Comparison of ENCODE assay signal across 13 cellular contexts in genomic region chr18:12989397-12990127, GRCh38. TPM values are rescaled to one million over a fixed set of nuclear protein-coding genes. Genes with fewer than 3 reads are reported as not detected.
DNase-seq lines count a peak whose midpoint lies in the region; ATAC-seq, FAIRE-seq and TF ChIP-seq lines count a peak whose summit lies in the region.
"Had no signal": no experiment of that assay in that cellular context is flagged by ENCODE, and none has a peak within 500 bp of the region (broad histone marks: within the 10 kb centered on the region; RNA-seq: fewer than 3 reads in every experiment).

No MANE protein-coding gene starts in this region.

- H3K4ac ChIP-seq in mesendoderm (ENCODE audit: low read depth, low read length): no peak overlapping the region

- no peak overlapping the region for H3K23ac ChIP-seq in mesendoderm (ENCODE audit: low read length)

- no peak for ATAC-seq in WTC11
- no peak for ATAC-seq in HG02870 (IDR thresholded peaks at IDR 0.05; ENCODE audit: unreplicated experiment)
- no peak for ATAC-seq in GM21367 (IDR thresholded peaks at IDR 0.05; ENCODE audit: unreplicated experiment)

- H3K9me3 ChIP-seq in BLaER1: no peaks in the 10 kb centered on the region; the same call in 1 of the 2 replicates
- H3K9me3 ChIP-seq: prostate gland had no signal

- no peaks in the 10 kb centered on the region for H3K27me3 Mint-ChIP-seq in WTC11 (ENCODE audit: low read depth)

- H3K9me3 Mint-ChIP-seq in WTC11: no peaks in the 10 kb centered on the region

- H3K9ac ChIP-seq in BLaER1 (no peak overlapping the region), mesendoderm (ENCODE audit: low read length) (no peak overlapping the region)

- no peaks in the 10 kb centered on the region for H3K27me3 ChIP-seq in BLaER1
- no peaks in the 10 kb centered on the region for H3K27me3 ChIP-seq in mesendoderm (ENCODE audit: insufficient read depth, low read length, poor library complexity)

- peak overlapping the region; percentile 95 for H3K4me3 Mint-ChIP-seq in WTC11

- CTCF ChIA-PET in WTC11 (lab: Charles Lee): interaction anchor here (0.6 to 1.0 kb wide), 2 partner anchors 15 to 24 kb away, joined by 3 to 4 read pairs; no protein-coding TSS in a partner anchor

- peaks cover 6% of the 10 kb centered on the region for H3K79me1 ChIP-seq in mesendoderm (ENCODE audit: low read length)

- no peak for TF ChIP-seq CTCF in WTC11 (IDR thresholded peaks at IDR 0.05)

- no CpG with 5 or more reads among the region's 8 CpGs for WGBS in mesendoderm (ENCODE audit: extremely low coverage, insufficient coverage, low lambda C conversion rate)

- H4K5ac ChIP-seq in mesendoderm (ENCODE audit: low read length): no peak overlapping the region

- peak overlapping the region; percentile 29 for H2BK120ac ChIP-seq in mesendoderm (ENCODE audit: low read depth, low read length)

- peaks cover 5% of the 10 kb centered on the region for H3K36me3 Mint-ChIP-seq in WTC11

- FAIRE-seq in GM19239 (lab: Jason Lieb, UNC): peak; percentile 42

- no peak overlapping the region for H2AK5ac ChIP-seq in mesendoderm (ENCODE audit: low read length)

- H4K20me1 ChIP-seq in BLaER1: peaks cover 28% of the 10 kb centered on the region

- no peak overlapping the region for H3K4me3 ChIP-seq in BLaER1
- no peak overlapping the region for H3K4me3 ChIP-seq in mesendoderm (ENCODE audit: low read length)

- H3K36me3 ChIP-seq in BLaER1: peaks cover 29% of the 10 kb centered on the region; the same call in 1 of the 2 replicates
- H3K36me3 ChIP-seq in mesendoderm (ENCODE audit: control insufficient read depth, insufficient read depth, low read length): peaks cover 1% of the 10 kb centered on the region
- H3K36me3 ChIP-seq: prostate gland had no signal

- peak overlapping the region; percentile 96 for H3K27ac Mint-ChIP-seq in WTC11

- peak overlapping the region; percentile 28 for H3K56ac ChIP-seq in mesendoderm (ENCODE audit: low read length)

- H3K4me1 Mint-ChIP-seq in WTC11: peaks cover 13% of the 10 kb centered on the region

- H2BK5ac ChIP-seq in mesendoderm (ENCODE audit: low read length): no peak overlapping the region

- H3K4me2 ChIP-seq in BLaER1 (peak overlapping the region; percentile 95; the same call in 1 of the 2 replicates), mesendoderm (ENCODE audit: low read length) (no peak overlapping the region)

- POLR2A ChIA-PET in WTC11 (lab: Charles Lee): no interaction called here

- no peak overlapping the region for H4K8ac ChIP-seq in mesendoderm (ENCODE audit: low read depth, low read length)

- H3K79me2 ChIP-seq in mesendoderm (ENCODE audit: control insufficient read depth, insufficient read depth, low read length): peaks cover 25% of the 10 kb centered on the region

- no peak overlapping the region for H3K18ac ChIP-seq in mesendoderm (ENCODE audit: low read length)

- no peak for DNase-seq in GM19239 (ENCODE audit: insufficient read length, low spot score)
- no peak for DNase-seq in WTC11 (ENCODE audit: low spot score)
- DNase-seq in mesendoderm: peak; percentile 60
- DNase-seq in NCI-H524 (lab: John Stamatoyannopoulos, UW): no peak
- DNase-seq in activated effector memory CD4-positive, alpha-beta T cell treated with anti-CD3 and anti-CD28 coated beads, Interleukin-2, amount 50 U/mL, for 16 hours: no peak
- DNase-seq: DMS79; effector CD8-positive, alpha-beta T cell; NCI-H2107; SIG-M5 had no signal

- peaks cover 28% of the 10 kb centered on the region for H3K4me1 ChIP-seq in BLaER1
- peaks cover 23% of the 10 kb centered on the region for H3K4me1 ChIP-seq in mesendoderm (ENCODE audit: control insufficient read depth, low read depth, low read length)

- H3K27ac ChIP-seq in BLaER1 (no peak overlapping the region), mesendoderm (ENCODE audit: low read depth, low read length) (peak overlapping the region; percentile 88)

- H2BK15ac ChIP-seq in mesendoderm (replicated peaks; ENCODE audit: low read depth): no peak overlapping the region

TF ChIP-seq in WTC11, 78 proteins besides CTCF, POLR2A, EP300 and RAD21 (continues in another document):
- TF ChIP-seq OVOL2 (CRISPR knock-in tag; IDR thresholded peaks at IDR 0.05; ENCODE audit: borderline replicate concordance): no peak
- no peak for TF ChIP-seq TEAD4 (CRISPR knock-in tag; IDR thresholded peaks at IDR 0.05)
- no peak for TF ChIP-seq E2F5 (CRISPR knock-in tag; IDR thresholded peaks at IDR 0.05)
- TF ChIP-seq SMAD3 (CRISPR knock-in tag; IDR thresholded peaks at IDR 0.05; ENCODE audit: borderline replicate concordance): no peak
- TF ChIP-seq ETV6 (CRISPR knock-in tag; IDR thresholded peaks at IDR 0.05): no peak
- no peak for TF ChIP-seq ZNF138 (CRISPR knock-in tag; conservative IDR thresholded peaks at IDR 0.05)
- TF ChIP-seq ARID4B (CRISPR knock-in tag; IDR thresholded peaks at IDR 0.05; ENCODE audit: borderline replicate concordance): no peak
- TF ChIP-seq, protein P1, sequence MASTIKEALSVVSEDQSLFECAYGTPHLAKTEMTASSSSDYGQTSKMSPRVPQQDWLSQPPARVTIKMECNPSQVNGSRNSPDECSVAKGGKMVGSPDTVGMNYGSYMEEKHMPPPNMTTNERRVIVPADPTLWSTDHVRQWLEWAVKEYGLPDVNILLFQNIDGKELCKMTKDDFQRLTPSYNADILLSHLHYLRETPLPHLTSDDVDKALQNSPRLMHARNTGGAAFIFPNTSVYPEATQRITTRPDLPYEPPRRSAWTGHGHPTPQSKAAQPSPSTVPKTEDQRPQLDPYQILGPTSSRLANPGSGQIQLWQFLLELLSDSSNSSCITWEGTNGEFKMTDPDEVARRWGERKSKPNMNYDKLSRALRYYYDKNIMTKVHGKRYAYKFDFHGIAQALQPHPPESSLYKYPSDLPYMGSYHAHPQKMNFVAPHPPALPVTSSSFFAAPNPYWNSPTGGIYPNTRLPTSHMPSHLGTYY (CRISPR knock-in tag; IDR thresholded peaks at IDR 0.05): no peak
- no peak for TF ChIP-seq ZNF121 (CRISPR knock-in tag; IDR thresholded peaks at IDR 0.05)
- TF ChIP-seq CREB1 (CRISPR knock-in tag; IDR thresholded peaks at IDR 0.05): no peak
- TF ChIP-seq ZNF396 (CRISPR knock-in tag; IDR thresholded peaks at IDR 0.05; ENCODE audit: borderline replicate concordance): no peak
- no peak for TF ChIP-seq TCF7 (CRISPR knock-in tag; IDR thresholded peaks at IDR 0.05; ENCODE audit: low read depth)
- TF ChIP-seq ELF4 (CRISPR knock-in tag; IDR thresholded peaks at IDR 0.05; ENCODE audit: low read depth): no peak

RNA-seq across cellular contexts. Expression of gene CEP192, which starts 1.6 kb away (rescaled TPM):
- 24.3 to 26.8 TPM (median 25.4 TPM) in 3 replicates for total RNA-seq in WTC11 (2021)
- 11.5 TPM for polyA plus RNA-seq in mesendoderm (2013, experiment 1 of 2)
- polyA plus RNA-seq in mesendoderm (2013, experiment 2 of 2): 11.7 TPM

RNA-seq across cellular contexts. Expression of gene SEH1L, which starts 41.8 kb away (rescaled TPM):
- total RNA-seq in WTC11 (2021): 75.5 to 81.2 TPM (median 79.1 TPM) in 3 replicates
- 47.7 TPM for polyA plus RNA-seq in mesendoderm (2013, experiment 1 of 2)
- polyA plus RNA-seq in mesendoderm (2013, experiment 2 of 2): 45.9 TPM
